ENCODE assay signal across 17 cellular contexts in the genomic region with DNA sequence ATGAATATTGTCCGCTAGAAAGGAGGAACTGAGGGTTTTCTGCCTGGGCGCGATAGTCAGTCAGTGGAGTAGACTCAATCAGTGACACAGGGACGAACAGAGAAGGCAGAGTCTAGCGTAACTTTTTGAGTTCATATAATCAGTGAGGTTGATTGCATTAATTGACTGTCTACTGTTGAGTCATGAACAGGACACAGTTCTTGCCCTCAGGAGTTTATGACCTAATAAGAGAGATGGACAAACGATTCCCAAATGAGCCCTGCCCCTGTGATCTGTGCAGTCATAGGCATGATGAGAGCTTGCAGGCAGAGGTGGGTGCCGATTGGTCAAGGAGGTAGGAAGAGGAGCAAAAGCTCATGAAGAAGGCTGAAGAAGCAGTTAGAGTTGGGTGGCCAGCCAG. TPM values are rescaled to one million over a fixed set of nuclear protein-coding genes. Genes with fewer than 3 reads are reported as not detected.
DNase-seq lines count a peak whose midpoint lies in the region; ATAC-seq and FAIRE-seq lines count a peak whose summit lies in the region.
"Had no signal": no experiment of that assay in that cellular context is flagged by ENCODE, and none has a peak within 500 bp of the region (broad histone marks: within the 10 kb centered on the region; RNA-seq: fewer than 3 reads in every experiment).

No MANE protein-coding gene starts in this region.

- intact Hi-C loops in CD4-positive, alpha-beta memory T cell (cut with micrococcal nuclease): no loop called here

- no peaks in the 10 kb centered on the region for H3K27me3 Mint-ChIP-seq in CD4-positive, alpha-beta memory T cell
- no peaks in the 10 kb centered on the region for H3K27me3 Mint-ChIP-seq in activated naive CD8-positive, alpha-beta T cell treated with anti-CD3 and anti-CD28 coated beads for 36 hours
- no peaks in the 10 kb centered on the region for H3K27me3 Mint-ChIP-seq in naive B cell
- H3K27me3 Mint-ChIP-seq in activated CD8-positive, alpha-beta memory T cell treated with anti-CD3 and anti-CD28 coated beads, Interleukin-2, amount 10 ng/mL, durations not matched to agents 7 days and 5 days: no peaks in the 10 kb centered on the region

- H3K9me3 ChIP-seq in CD4-positive, alpha-beta memory T cell (ENCODE audit: control insufficient read depth in 1 of 2, low read length in 2 of 2): no peaks in the 10 kb centered on the region
- H3K9me3 ChIP-seq: left lung, thyroid gland had no signal

- peaks cover 78% of the 10 kb centered on the region for H3K36me3 ChIP-seq in CD4-positive, alpha-beta memory T cell (ENCODE audit: insufficient read depth, low read length)

- no peaks in the 10 kb centered on the region for H3K9me3 Mint-ChIP-seq in CD4-positive, alpha-beta memory T cell
- H3K9me3 Mint-ChIP-seq in activated naive CD8-positive, alpha-beta T cell treated with anti-CD3 and anti-CD28 coated beads for 36 hours: no peaks in the 10 kb centered on the region
- H3K9me3 Mint-ChIP-seq in naive B cell: no peaks in the 10 kb centered on the region
- no peaks in the 10 kb centered on the region for H3K9me3 Mint-ChIP-seq in activated CD8-positive, alpha-beta memory T cell treated with anti-CD3 and anti-CD28 coated beads, Interleukin-2, amount 10 ng/mL, durations not matched to agents 7 days and 5 days (ENCODE audit: low read depth)

- no peak overlapping the region for H3K4me3 ChIP-seq in CD4-positive, alpha-beta memory T cell (ENCODE audit: low read length in 2 of 2)
- H3K4me3 ChIP-seq: left lung, thyroid gland had no signal

- no peaks in the 10 kb centered on the region for H3K4me1 ChIP-seq in CD4-positive, alpha-beta memory T cell (ENCODE audit: insufficient read depth, low read length)
- H3K4me1 ChIP-seq: left lung, thyroid gland had no signal

- H3K36me3 Mint-ChIP-seq in CD4-positive, alpha-beta memory T cell: peaks cover 45 to 81% of the 10 kb centered on the region in 2 donors
- peaks cover 23% of the 10 kb centered on the region for H3K36me3 Mint-ChIP-seq in activated naive CD8-positive, alpha-beta T cell treated with anti-CD3 and anti-CD28 coated beads for 36 hours
- peaks cover 22 to 23% of the 10 kb centered on the region in 2 donors for H3K36me3 Mint-ChIP-seq in naive B cell
- peaks cover 47% of the 10 kb centered on the region for H3K36me3 Mint-ChIP-seq in activated CD8-positive, alpha-beta memory T cell treated with anti-CD3 and anti-CD28 coated beads, Interleukin-2, amount 10 ng/mL, durations not matched to agents 7 days and 5 days

- H3K27ac ChIP-seq in CD4-positive, alpha-beta memory T cell (ENCODE audit: low read depth, low read length): no peak overlapping the region
- H3K27ac ChIP-seq: left lung, thyroid gland had no signal

- CTCF ChIA-PET in CD4-positive, alpha-beta memory T cell (lab: Charles Lee; ENCODE audit: partially characterized antibody): no interaction called here
- CTCF ChIA-PET in activated CD8-positive, alpha-beta memory T cell treated with anti-CD3 and anti-CD28 coated beads, Interleukin-2, amount 10 ng/mL, durations not matched to agents 7 days and 5 days (lab: Charles Lee): no interaction called here

- H3K27me3 ChIP-seq in CD4-positive, alpha-beta memory T cell (ENCODE audit: insufficient read depth, low read length): no peaks in the 10 kb centered on the region
- H3K27me3 ChIP-seq: left lung, thyroid gland had no signal

- no peak overlapping the region for H3K4me3 Mint-ChIP-seq in CD4-positive, alpha-beta memory T cell
- no peak overlapping the region for H3K4me3 Mint-ChIP-seq in activated naive CD8-positive, alpha-beta T cell treated with anti-CD3 and anti-CD28 coated beads for 36 hours
- H3K4me3 Mint-ChIP-seq in naive B cell: no peak overlapping the region
- no peak overlapping the region for H3K4me3 Mint-ChIP-seq in activated CD8-positive, alpha-beta memory T cell treated with anti-CD3 and anti-CD28 coated beads, Interleukin-2, amount 10 ng/mL, durations not matched to agents 7 days and 5 days

- FAIRE-seq in frontal cortex (lab: Jason Lieb, UNC): no peak
- FAIRE-seq: G401.6 had no signal

- peak overlapping the region in 5 of 7 donors; percentile 48 to 77 (median 63) for H3K27ac Mint-ChIP-seq in CD4-positive, alpha-beta memory T cell
- peak overlapping the region; percentile 1 for H3K27ac Mint-ChIP-seq in activated naive CD8-positive, alpha-beta T cell treated with anti-CD3 and anti-CD28 coated beads for 36 hours
- peak overlapping the region in 4 of 6 donors; percentile 30 to 84 (median 46) for H3K27ac Mint-ChIP-seq in naive B cell
- H3K27ac Mint-ChIP-seq in activated CD8-positive, alpha-beta memory T cell treated with anti-CD3 and anti-CD28 coated beads, Interleukin-2, amount 10 ng/mL, durations not matched to agents 7 days and 5 days: no peak overlapping the region

- DNase-seq in CD4-positive, alpha-beta memory T cell: no peak
- DNase-seq in ELR (ENCODE audit: low read depth): peak; percentile 26
- DNase-seq in activated naive CD8-positive, alpha-beta T cell treated with anti-CD3 and anti-CD28 coated beads for 36 hours: no peak
- no peak for DNase-seq in naive B cell
- no peak for DNase-seq in frontal cortex (ENCODE audit: low spot score in 2 of 2)
- no peak for DNase-seq in GM19240 (ENCODE audit: insufficient read length, low spot score)
- no peak for DNase-seq in activated CD8-positive, alpha-beta memory T cell treated with anti-CD3 and anti-CD28 coated beads, Interleukin-2, amount 10 ng/mL, durations not matched to agents 7 days and 5 days
- DNase-seq: amygdala; caudate nucleus; effector CD4-positive, alpha-beta T cell; left lung; NCI-H1092 treated with DMSO at 0.1 percent for 48 hours; NCI-H2081; NCI-H510A; occipital lobe; thyroid gland had no signal

- POLR2A ChIA-PET in CD4-positive, alpha-beta memory T cell (lab: Charles Lee; ENCODE audit: partially characterized antibody): no interaction called here

- ATAC-seq in naive B cell (ENCODE audit: low read depth in 2 of 2): no peak
- ATAC-seq in activated CD8-positive, alpha-beta memory T cell treated with anti-CD3 and anti-CD28 coated beads, Interleukin-2, amount 10 ng/mL, durations not matched to agents 7 days and 5 days: no peak
- ATAC-seq: left lung had no signal

- H3K4me1 Mint-ChIP-seq in CD4-positive, alpha-beta memory T cell: peaks cover 3 to 5% (median 4%) of the 10 kb centered on the region in 4 donors
- peaks cover 8% of the 10 kb centered on the region for H3K4me1 Mint-ChIP-seq in activated naive CD8-positive, alpha-beta T cell treated with anti-CD3 and anti-CD28 coated beads for 36 hours
- peaks cover 4 to 7% (median 5%) of the 10 kb centered on the region in 3 donors for H3K4me1 Mint-ChIP-seq in naive B cell
- H3K4me1 Mint-ChIP-seq in activated CD8-positive, alpha-beta memory T cell treated with anti-CD3 and anti-CD28 coated beads, Interleukin-2, amount 10 ng/mL, durations not matched to agents 7 days and 5 days: peaks cover 4% of the 10 kb centered on the region

RNA-seq across cellular contexts. Expression of gene ADD1, which starts 57.1 kb away (rescaled TPM):
- 100 to 1,000 TPM; 289 to 293 TPM for total RNA-seq in CD4-positive, alpha-beta memory T cell
- 100 to 1,000 TPM; 159 to 171 TPM for polyA plus RNA-seq in CD4-positive, alpha-beta memory T cell
- total RNA-seq in activated naive CD8-positive, alpha-beta T cell treated with anti-CD3 and anti-CD28 coated beads for 36 hours: 100 to 1,000 TPM; 136 TPM
- polyA plus RNA-seq in naive B cell (ENCODE audit: low read depth in 6 of 6): 100 to 1,000 TPM; 325 to 440 (median 349) TPM
- 178 TPM for total RNA-seq in frontal cortex
- total RNA-seq in activated CD8-positive, alpha-beta memory T cell treated with anti-CD3 and anti-CD28 coated beads, Interleukin-2, amount 10 ng/mL, durations not matched to agents 7 days and 5 days: 100 to 1,000 TPM; 251 to 260 TPM
